Comparison of ENCODE assay signal across 10 cellular contexts in the genomic region with DNA sequence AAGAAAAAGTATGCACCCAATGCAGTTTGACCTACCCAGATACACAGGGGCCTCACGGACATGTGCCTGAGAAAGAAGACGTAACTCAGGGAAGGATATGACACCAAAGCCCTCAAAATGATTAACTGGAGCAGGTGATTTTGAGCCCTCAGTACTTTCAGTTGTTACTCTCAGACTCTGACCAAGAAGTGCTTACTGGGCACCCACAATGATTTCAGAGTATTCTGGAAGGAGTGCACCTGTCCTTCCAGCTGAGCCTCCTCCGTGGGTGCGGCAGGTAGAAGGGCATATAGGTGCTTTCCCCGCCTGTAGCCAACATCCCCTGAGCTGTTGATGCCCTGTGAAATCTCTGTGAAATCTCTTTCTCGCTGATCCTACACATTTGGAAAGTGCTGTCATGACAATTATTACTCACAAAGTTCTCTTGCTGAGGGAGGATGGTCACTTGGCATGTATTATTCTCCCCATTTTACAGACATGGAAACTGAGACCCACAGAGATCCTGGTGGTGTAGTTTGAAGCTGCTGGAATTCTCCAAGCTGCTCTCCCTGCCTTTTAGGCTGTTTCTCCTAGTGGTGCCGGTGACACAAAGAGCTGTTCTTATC.
A peak's percentile ranks its signal among the peaks of the same experiment; 100 is the strongest.
DNase-seq lines count a peak whose midpoint lies in the region; ATAC-seq, FAIRE-seq and TF ChIP-seq lines count a peak whose summit lies in the region.
"Had no signal": no experiment of that assay in that cellular context is flagged by ENCODE, and none has a peak within 500 bp of the region (broad histone marks: within the 10 kb centered on the region; RNA-seq: fewer than 3 reads in every experiment).

No MANE protein-coding gene starts in this region.

- H3K36me3 Mint-ChIP-seq in activated naive CD4-positive, alpha-beta T cell treated with anti-CD3 and anti-CD28 coated beads, Interleukin-2, amount 50 U/mL, for 72 hours: peaks cover 0 to 5% of the 10 kb centered on the region in 2 donors

- CTCF ChIA-PET in A549 (lab: Yijun Ruan, JAX): interaction anchor here (1.7 kb wide), 1 partner anchor 158 kb away, joined by 5 read pairs; no protein-coding TSS in a partner anchor

- H3K27ac Mint-ChIP-seq in activated naive CD4-positive, alpha-beta T cell treated with anti-CD3 and anti-CD28 coated beads, Interleukin-2, amount 50 U/mL, for 72 hours: peak overlapping the region; percentile 87 to 95

- peaks cover 0 to 3% of the 10 kb centered on the region in 2 donors for H3K9me3 Mint-ChIP-seq in activated naive CD4-positive, alpha-beta T cell treated with anti-CD3 and anti-CD28 coated beads, Interleukin-2, amount 50 U/mL, for 72 hours

- WGBS in A549 (ENCODE audit: missing lambda C conversion rate): 8% methylated on average over 7 of the region's 7 CpGs

- ATAC-seq in A549 (no peak), GM19395 (IDR thresholded peaks at IDR 0.05; ENCODE audit: unreplicated experiment) (peak; percentile 79), HG03139 (IDR thresholded peaks at IDR 0.05; ENCODE audit: unreplicated experiment) (peak; percentile 63)
- peak; percentile 90 for ATAC-seq in activated naive CD4-positive, alpha-beta T cell treated with anti-CD3 and anti-CD28 coated beads, Interleukin-2, amount 50 U/mL, for 72 hours

- no peak for TF ChIP-seq RAD21 in A549 (conservative IDR thresholded peaks at IDR 0.05 in 1 of 2, IDR thresholded peaks at IDR 0.05 in 1 of 2)

- no peak overlapping the region for H3K4me3 ChIP-seq in A549

- POLR2A ChIA-PET in A549 (lab: Yijun Ruan, JAX): no interaction called here

- DNase-seq in A549 (ENCODE audit: low read depth in 1 of 2, low spot score in 1 of 2) (no peak), SW480 (ENCODE audit: low spot score) (no peak), NCI-H345 treated with DMSO at 0.1 percent for 48 hours (lab: John Stamatoyannopoulos, UW; ENCODE audit: unreplicated experiment) (no peak), KG1 (lab: John Stamatoyannopoulos, UW) (no peak), NCI-H524 (lab: John Stamatoyannopoulos, UW) (no peak)
- DNase-seq in activated naive CD4-positive, alpha-beta T cell treated with anti-CD3 and anti-CD28 coated beads, Interleukin-2, amount 50 U/mL, for 72 hours (ENCODE audit: low spot score in 2 of 2): peak; percentile 64 to 87
- DNase-seq: C1 segment of cervical spinal cord, Karpas-422 had no signal

- TF ChIP-seq EP300 in A549 (IDR thresholded peaks at IDR 0.05): no peak

- no peak overlapping the region for H3K4me2 ChIP-seq in A549

- no peak overlapping the region for H3K27ac ChIP-seq in A549

- H3K9me3 ChIP-seq in A549: no peaks in the 10 kb centered on the region

- TF ChIP-seq POLR2A in A549 (IDR thresholded peaks at IDR 0.05; ENCODE audit: low read length): no peak

- no peaks in the 10 kb centered on the region for H3K4me1 ChIP-seq in A549

- no peak for FAIRE-seq in A549 (lab: Jason Lieb, UNC)

- no peak for TF ChIP-seq CTCF in A549 (IDR thresholded peaks at IDR 0.05)

TF ChIP-seq in A549, 52 proteins besides CTCF, POLR2A, EP300 and RAD21:
- TF ChIP-seq CEBPB (IDR thresholded peaks at IDR 0.05): no peak
- TF ChIP-seq FOSL2 (IDR thresholded peaks at IDR 0.05): no peak
- TF ChIP-seq FOSL2 (CRISPR knock-in tag; IDR thresholded peaks at IDR 0.05): no peak
- TF ChIP-seq EHF (CRISPR knock-in tag; IDR thresholded peaks at IDR 0.05): no peak
- no peak for TF ChIP-seq POLR2AphosphoS2 (conservative IDR thresholded peaks at IDR 0.05; ENCODE audit: low read length)
- no peak for TF ChIP-seq ESRRA (IDR thresholded peaks at IDR 0.05; ENCODE audit: borderline replicate concordance, low read length)
- TF ChIP-seq HEYL (CRISPR knock-in tag; IDR thresholded peaks at IDR 0.05): no peak
- no peak for TF ChIP-seq SREBF2 (IDR thresholded peaks at IDR 0.05)
- peak; percentile 62 for TF ChIP-seq MAFK (IDR thresholded peaks at IDR 0.05; ENCODE audit: partially characterized antibody)

Comparison
In these comparisons a context has a peak if more than half of its experiments do, and no peak if none do; other contexts are left out.
1. ATAC-seq: peak in GM19395 (single experiment), HG03139 (single experiment) and activated naive CD4-positive, alpha-beta T cell treated with anti-CD3 and anti-CD28 coated beads, Interleukin-2, amount 50 U/mL, for 72 hours (2 of 2); none in A549 (0 of 2).
2. DNase-seq: peak in activated naive CD4-positive, alpha-beta T cell treated with anti-CD3 and anti-CD28 coated beads, Interleukin-2, amount 50 U/mL, for 72 hours (2 of 2); none in A549 (0 of 2), SW480 (single experiment), NCI-H345 treated with DMSO at 0.1 percent for 48 hours (single experiment), KG1 (single experiment) and NCI-H524 (0 of 2).